1 cellular context compared by ENCODE assay signal in the genomic region with DNA sequence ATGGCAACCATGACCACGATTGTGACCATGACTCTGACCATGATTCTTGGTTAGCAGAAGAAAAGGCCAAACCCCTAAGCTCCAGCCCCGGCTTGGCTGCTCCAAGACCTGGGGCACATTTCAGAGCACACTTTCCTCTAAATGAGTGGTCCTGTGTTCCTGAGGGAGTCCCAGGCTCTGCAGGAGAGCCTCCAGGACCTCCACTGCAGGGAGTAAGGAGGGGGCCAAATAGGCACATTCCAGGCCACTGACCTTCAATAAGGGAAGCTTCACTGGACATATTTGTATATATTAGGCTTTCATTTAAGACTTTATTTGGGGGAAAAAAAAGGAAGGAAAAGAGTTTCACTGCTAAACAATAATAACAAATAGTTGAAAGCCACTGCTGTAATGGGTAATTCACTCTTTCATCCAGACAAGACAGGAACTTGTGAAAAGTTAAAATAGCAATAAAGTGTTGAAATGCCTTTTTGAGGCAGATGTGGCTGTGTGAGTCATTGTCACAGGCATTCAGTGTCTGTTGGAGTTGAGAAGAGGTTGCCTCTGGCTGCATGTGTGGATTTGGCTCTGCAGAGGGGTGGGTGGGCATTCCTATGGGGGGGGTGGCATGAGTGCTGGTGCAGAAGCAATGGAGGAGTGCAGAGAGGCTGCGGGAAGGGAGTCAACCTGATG.
TF ChIP-seq lines count a peak whose summit lies in the region.

No MANE protein-coding gene starts in this region.

TF ChIP-seq in K562, 482 proteins besides CTCF, POLR2A, EP300 and RAD21 (continued from another document):
- TF ChIP-seq, protein P1, sequence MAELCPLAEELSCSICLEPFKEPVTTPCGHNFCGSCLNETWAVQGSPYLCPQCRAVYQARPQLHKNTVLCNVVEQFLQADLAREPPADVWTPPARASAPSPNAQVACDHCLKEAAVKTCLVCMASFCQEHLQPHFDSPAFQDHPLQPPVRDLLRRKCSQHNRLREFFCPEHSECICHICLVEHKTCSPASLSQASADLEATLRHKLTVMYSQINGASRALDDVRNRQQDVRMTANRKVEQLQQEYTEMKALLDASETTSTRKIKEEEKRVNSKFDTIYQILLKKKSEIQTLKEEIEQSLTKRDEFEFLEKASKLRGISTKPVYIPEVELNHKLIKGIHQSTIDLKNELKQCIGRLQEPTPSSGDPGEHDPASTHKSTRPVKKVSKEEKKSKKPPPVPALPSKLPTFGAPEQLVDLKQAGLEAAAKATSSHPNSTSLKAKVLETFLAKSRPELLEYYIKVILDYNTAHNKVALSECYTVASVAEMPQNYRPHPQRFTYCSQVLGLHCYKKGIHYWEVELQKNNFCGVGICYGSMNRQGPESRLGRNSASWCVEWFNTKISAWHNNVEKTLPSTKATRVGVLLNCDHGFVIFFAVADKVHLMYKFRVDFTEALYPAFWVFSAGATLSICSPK (IDR thresholded peaks at IDR 0.05; ENCODE audit: borderline replicate concordance): no peak
- TF ChIP-seq HEY1 (CRISPR knock-in tag; IDR thresholded peaks at IDR 0.05; ENCODE audit: borderline replicate concordance): no peak
- no peak for TF ChIP-seq BRCA1 (IDR thresholded peaks at IDR 0.05)
- no peak for TF ChIP-seq BRCA1 (CRISPR knock-in tag; IDR thresholded peaks at IDR 0.05)
- no peak for TF ChIP-seq GATA2 (CRISPR knock-in tag; IDR thresholded peaks at IDR 0.05)
- TF ChIP-seq, protein P2, sequence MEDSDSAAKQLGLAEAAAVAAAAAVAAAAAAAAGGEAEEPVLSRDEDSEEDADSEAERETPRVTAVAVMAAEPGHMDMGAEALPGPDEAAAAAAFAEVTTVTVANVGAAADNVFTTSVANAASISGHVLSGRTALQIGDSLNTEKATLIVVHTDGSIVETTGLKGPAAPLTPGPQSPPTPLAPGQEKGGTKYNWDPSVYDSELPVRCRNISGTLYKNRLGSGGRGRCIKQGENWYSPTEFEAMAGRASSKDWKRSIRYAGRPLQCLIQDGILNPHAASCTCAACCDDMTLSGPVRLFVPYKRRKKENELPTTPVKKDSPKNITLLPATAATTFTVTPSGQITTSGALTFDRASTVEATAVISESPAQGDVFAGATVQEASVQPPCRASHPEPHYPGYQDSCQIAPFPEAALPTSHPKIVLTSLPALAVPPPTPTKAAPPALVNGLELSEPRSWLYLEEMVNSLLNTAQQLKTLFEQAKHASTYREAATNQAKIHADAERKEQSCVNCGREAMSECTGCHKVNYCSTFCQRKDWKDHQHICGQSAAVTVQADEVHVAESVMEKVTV (CRISPR knock-in tag; IDR thresholded peaks at IDR 0.05): no peak
